16 cellular contexts compared by ENCODE assay signal in genomic region chr20:4920131-4920530, GRCh38.
DNase-seq lines count a peak whose midpoint lies in the region; TF ChIP-seq lines count a peak whose summit lies in the region.
"Had no signal": no experiment of that assay in that cellular context is flagged by ENCODE, and none has a peak within 500 bp of the region (broad histone marks: within the 10 kb centered on the region; RNA-seq: fewer than 3 reads in every experiment).

No MANE protein-coding gene starts in this region.

- H3K4me1 ChIP-seq in adrenal gland (replicated peaks in 1 of 2), result peaks cover 45 to 79% of the 10 kb centered on the region in 2 donors
- H3K4me1 ChIP-seq: Caco-2 had no signal

- no peak overlapping the region for H3K4me3 Mint-ChIP-seq in CD14-positive monocyte
- H3K4me3 Mint-ChIP-seq: CD4-positive, alpha-beta T cell; GM23338 had no signal

- no peaks in the 10 kb centered on the region for H3K9me3 Mint-ChIP-seq in CD14-positive monocyte
- H3K9me3 Mint-ChIP-seq: CD4-positive, alpha-beta T cell; GM23338 had no signal

- TF ChIP-seq CTCF in adrenal gland (IDR thresholded peaks at IDR 0.05) (no peak), astrocyte of the spinal cord (IDR thresholded peaks at IDR 0.05; ENCODE audit: low read depth, low read length) (no peak), fibroblast of the aortic adventitia (IDR thresholded peaks at IDR 0.05; ENCODE audit: insufficient read depth, low read length) (no peak), CD14-positive monocyte (IDR thresholded peaks at IDR 0.05) (no peak)

- DNase-seq in MG63, result peak; percentile 28
- no peak for DNase-seq in adrenal gland
- DNase-seq in astrocyte of the spinal cord (ENCODE audit: low read depth, low spot score), result peak; percentile 17
- DNase-seq in fibroblast of the aortic adventitia (ENCODE audit: low read depth), result peak; percentile 32
- no peak for DNase-seq in activated T-cell treated with anti-CD3 and anti-CD28 coated beads, Interleukin-2, amount 50 U/mL, for 48 hours
- DNase-seq in CD14-positive monocyte (ENCODE audit: low spot score), result no peak
- no peak for DNase-seq in stimulated activated naive CD4-positive, alpha-beta T cell (lab: John Stamatoyannopoulos, UW)
- no peak for DNase-seq in mesenteric fat pad (ENCODE audit: low spot score)
- DNase-seq: BE2C; Caco-2; CD4-positive, alpha-beta T cell; GDM1; HCEC 1CT; IMR-90 had no signal

- H3K27ac ChIP-seq in adrenal gland, result peak overlapping the region in 3 of 5 donors; percentile 20 to 75 (median 71)
- H3K27ac ChIP-seq: HL-60 had no signal

- no peaks in the 10 kb centered on the region for H3K27me3 Mint-ChIP-seq in CD14-positive monocyte (ENCODE audit: low read depth in 3 of 3)
- H3K27me3 Mint-ChIP-seq: CD4-positive, alpha-beta T cell had no signal

- H3K4me3 ChIP-seq in MG63, result no peak overlapping the region
- no peak overlapping the region for H3K4me3 ChIP-seq in adrenal gland
- H3K4me3 ChIP-seq in astrocyte of the spinal cord (ENCODE audit: low read depth, low read length), result no peak overlapping the region
- H3K4me3 ChIP-seq in fibroblast of the aortic adventitia (ENCODE audit: low read depth, low read length), result no peak overlapping the region
- H3K4me3 ChIP-seq: GM23338 had no signal

- H3K27me3 ChIP-seq in MG63 (no peaks in the 10 kb centered on the region), adrenal gland (no peaks in the 10 kb centered on the region)
- H3K27me3 ChIP-seq: BE2C had no signal

- H3K4me1 Mint-ChIP-seq in CD14-positive monocyte, result no peaks in the 10 kb centered on the region

- H3K36me3 ChIP-seq in MG63, result no peaks in the 10 kb centered on the region
- no peaks in the 10 kb centered on the region for H3K36me3 ChIP-seq in adrenal gland (replicated peaks in 1 of 2)
- H3K36me3 ChIP-seq: BE2C had no signal

- H3K36me3 Mint-ChIP-seq in CD14-positive monocyte, result peaks cover 44 to 45% of the 10 kb centered on the region in 2 donors

- 85 to 88% (median 86%) methylated on average over 6 of the region's 6 CpGs for WGBS in adrenal gland, 4 donors

- in situ Hi-C loops in astrocyte of the spinal cord (cut with HindIII; ENCODE audit: low sequenced_read_pairs), result no loop called here

- H3K9me3 ChIP-seq in MG63 (no peaks in the 10 kb centered on the region), adrenal gland (replicated peaks in 1 of 3) (no peaks in the 10 kb centered on the region)
- H3K9me3 ChIP-seq: BE2C, Caco-2 had no signal

- TF ChIP-seq POLR2A in adrenal gland (IDR thresholded peaks at IDR 0.05), result no peak

- peak overlapping the region in 1 of 7 donors; percentile 35 for H3K27ac Mint-ChIP-seq in CD14-positive monocyte
- H3K27ac Mint-ChIP-seq: CD4-positive, alpha-beta T cell; GM23338 had no signal

- intact Hi-C loops in adrenal gland (cut with DNase I), result no loop called here
- intact Hi-C loops in CD14-positive monocyte (cut with micrococcal nuclease), result no loop called here

Comparison
In these comparisons a context has a peak if more than half of its experiments do, and no peak if none do; other contexts are left out.
1. DNase-seq: peak in MG63 (single experiment), astrocyte of the spinal cord (single experiment) and fibroblast of the aortic adventitia (single experiment); none in adrenal gland (0 of 7), activated T-cell treated with anti-CD3 and anti-CD28 coated beads, Interleukin-2, amount 50 U/mL, for 48 hours (0 of 2), CD14-positive monocyte (single experiment), stimulated activated naive CD4-positive, alpha-beta T cell (0 of 6) and mesenteric fat pad (single experiment).